1 cellular context compared by ENCODE assay signal in genomic region chr16:28528463-28528867, GRCh38.
TF ChIP-seq lines count a peak whose summit lies in the region.

No MANE protein-coding gene starts in this region.

TF ChIP-seq in HepG2, 621 proteins besides CTCF, POLR2A, EP300 and RAD21 (continued from another document and continues in another):
- no peak for TF ChIP-seq ZNF503 (CRISPR knock-in tag; IDR thresholded peaks at IDR 0.05)
- peak; percentile 30; the same call in 1 of the 2 replicates for TF ChIP-seq ZNF574 (CRISPR knock-in tag; IDR thresholded peaks at IDR 0.05)
- TF ChIP-seq KLF11 (CRISPR knock-in tag; IDR thresholded peaks at IDR 0.05): no peak
- TF ChIP-seq YEATS4 (CRISPR knock-in tag; IDR thresholded peaks at IDR 0.05; ENCODE audit: borderline replicate concordance): peak; percentile 39; the same call in 1 of the 2 replicates
- TF ChIP-seq ZNF414 (CRISPR knock-in tag; IDR thresholded peaks at IDR 0.05): no peak
- no peak for TF ChIP-seq ZNF704 (CRISPR knock-in tag; IDR thresholded peaks at IDR 0.05; ENCODE audit: borderline replicate concordance)
- peak; percentile 20; the same call in 1 of the 2 replicates for TF ChIP-seq RFXAP (CRISPR knock-in tag; IDR thresholded peaks at IDR 0.05; ENCODE audit: borderline replicate concordance)
- peak; percentile 30; the same call in 1 of the 2 replicates for TF ChIP-seq MYC (CRISPR knock-in tag; IDR thresholded peaks at IDR 0.05; ENCODE audit: borderline replicate concordance)
- TF ChIP-seq ASH2L (IDR thresholded peaks at IDR 0.05; ENCODE audit: insufficient read length, low read depth, low read length): no peak
- TF ChIP-seq PAXIP1 (CRISPR knock-in tag; conservative IDR thresholded peaks at IDR 0.05): peak; percentile 77
- no peak for TF ChIP-seq PTBP1 (IDR thresholded peaks at IDR 0.05; ENCODE audit: low read depth, low read length, poor library complexity, severe bottlenecking)
- TF ChIP-seq ATAD3A (CRISPR knock-in tag; IDR thresholded peaks at IDR 0.05): no peak
- no peak for TF ChIP-seq ZNF44 (CRISPR knock-in tag; IDR thresholded peaks at IDR 0.05)
- no peak for TF ChIP-seq GABPA (IDR thresholded peaks at IDR 0.05; ENCODE audit: low read depth, low read length)
- TF ChIP-seq GABPA (CRISPR knock-in tag; IDR thresholded peaks at IDR 0.05; ENCODE audit: low read depth): no peak
- TF ChIP-seq SRSF9 (IDR thresholded peaks at IDR 0.05; ENCODE audit: borderline replicate concordance, insufficient read depth, low read depth, low read length, poor library complexity, severe bottlenecking): no peak
- TF ChIP-seq SSRP1 (CRISPR knock-in tag; IDR thresholded peaks at IDR 0.05): 0 out of 2 replicates have a peak, but pooled peaks have one; percentile 22
- TF ChIP-seq TBL1XR1 (IDR thresholded peaks at IDR 0.05; ENCODE audit: borderline replicate concordance, low read length, partially characterized antibody): no peak
- TF ChIP-seq PHF5A (CRISPR knock-in tag; IDR thresholded peaks at IDR 0.05; ENCODE audit: low read depth, unreplicated experiment): no peak
- no peak for TF ChIP-seq CHCHD3 (CRISPR knock-in tag; IDR thresholded peaks at IDR 0.05)
- TF ChIP-seq SNAPC4 (CRISPR knock-in tag; IDR thresholded peaks at IDR 0.05): no peak
- TF ChIP-seq ZFP82 (CRISPR knock-in tag; IDR thresholded peaks at IDR 0.05; ENCODE audit: borderline replicate concordance): no peak
- TF ChIP-seq ZMAT3 (CRISPR knock-in tag; conservative IDR thresholded peaks at IDR 0.05): no peak
- TF ChIP-seq SKIL (CRISPR knock-in tag; IDR thresholded peaks at IDR 0.05; ENCODE audit: borderline replicate concordance): no peak
- no peak for TF ChIP-seq ZBTB10 (CRISPR knock-in tag; IDR thresholded peaks at IDR 0.05; ENCODE audit: borderline replicate concordance)
- TF ChIP-seq HOXA3 (CRISPR knock-in tag; IDR thresholded peaks at IDR 0.05): peak; percentile 72; the same call in 1 of the 2 replicates
- no peak for TF ChIP-seq TRIM24 (CRISPR knock-in tag; IDR thresholded peaks at IDR 0.05)
- peak; percentile 23; the same call in 1 of the 2 replicates for TF ChIP-seq YEATS2 (CRISPR knock-in tag; IDR thresholded peaks at IDR 0.05; ENCODE audit: borderline replicate concordance)
- TF ChIP-seq ZNF230 (CRISPR knock-in tag; IDR thresholded peaks at IDR 0.05): peak; percentile 59; the same call in 1 of the 2 replicates
- no peak for TF ChIP-seq KLF15 (CRISPR knock-in tag; IDR thresholded peaks at IDR 0.05; ENCODE audit: borderline replicate concordance)
- no peak for TF ChIP-seq TBX3 (IDR thresholded peaks at IDR 0.05; ENCODE audit: borderline replicate concordance)
- no peak for TF ChIP-seq ZNF468 (CRISPR knock-in tag; IDR thresholded peaks at IDR 0.05)
- no peak for TF ChIP-seq GTF2F1 (IDR thresholded peaks at IDR 0.05; ENCODE audit: low read length)
